ENCODE assay signal across 16 cellular contexts in genomic region chr18:9694952-9695495, GRCh38.
"Had no signal": no experiment of that assay in that cellular context is flagged by ENCODE, and none has a peak within 500 bp of the region (broad histone marks: within the 10 kb centered on the region; RNA-seq: fewer than 3 reads in every experiment).

No MANE protein-coding gene starts in this region.

- H3K27me3 ChIP-seq: heart left ventricle, transverse colon had no signal

- H3K9me3 ChIP-seq: heart left ventricle, transverse colon had no signal

- H3K4me3 ChIP-seq: coronary artery, heart left ventricle, transverse colon had no signal

- FAIRE-seq: frontal cortex, kidney had no signal

- H3K4me1 ChIP-seq: transverse colon had no signal

- ATAC-seq: heart left ventricle; left ventricle myocardium superior; stimulated activated memory B cell treated with anti-CD40 and anti-IgM and Interleukin-4, amounts not matched to agents 10 μg/mL and 1 μg/mL and 100 μg/mL, for 72 hours; WTC11 had no signal

- H3K36me3 ChIP-seq: heart left ventricle, transverse colon had no signal

- H3K27ac ChIP-seq: coronary artery, heart left ventricle, transverse colon had no signal

- DNase-seq: activated CD4-positive, alpha-beta T cell treated with anti-CD3 and anti-CD28 coated beads, Interleukin-2, amount 10 ng/mL, durations not matched to agents 7 days and 5 days; activated T-cell treated with anti-CD3 and anti-CD28 coated beads, Interleukin-2, amount 50 U/mL, for 1 hour; central memory CD4-positive, alpha-beta T cell; effector CD8-positive, alpha-beta T cell; heart left ventricle; kidney; left ventricle myocardium superior; transverse colon had no signal

- H3K4me3 Mint-ChIP-seq: activated CD4-positive, alpha-beta T cell treated with anti-CD3 and anti-CD28 coated beads, Interleukin-2, amount 10 ng/mL, durations not matched to agents 7 days and 5 days; activated naive CD4-positive, alpha-beta T cell treated with anti-CD3 and anti-CD28 coated beads, Interleukin-2, amount 50 U/mL, for 24 hours; mesothelial cell of epicardium; stimulated activated memory B cell treated with anti-CD40 and anti-IgM and Interleukin-4, amounts not matched to agents 10 μg/mL and 1 μg/mL and 100 μg/mL, for 72 hours; T-helper 1 cell treated with Interleukin-12 subunit alpha and Interleukin-12 subunit beta and Interleukin-4 antibody, amounts not matched to agents 30 μg/mL and 1 μg/mL, for 36 hours; WTC11 had no signal

- H3K4me1 Mint-ChIP-seq: activated naive CD4-positive, alpha-beta T cell treated with anti-CD3 and anti-CD28 coated beads, Interleukin-2, amount 50 U/mL, for 24 hours had no signal

- H3K27ac Mint-ChIP-seq: activated CD4-positive, alpha-beta T cell treated with anti-CD3 and anti-CD28 coated beads, Interleukin-2, amount 10 ng/mL, durations not matched to agents 7 days and 5 days; activated naive CD4-positive, alpha-beta T cell treated with anti-CD3 and anti-CD28 coated beads, Interleukin-2, amount 50 U/mL, for 24 hours; mesothelial cell of epicardium; progenitor cell of endocrine pancreas; stimulated activated memory B cell treated with anti-CD40 and anti-IgM and Interleukin-4, amounts not matched to agents 10 μg/mL and 1 μg/mL and 100 μg/mL, for 72 hours; T-helper 1 cell treated with Interleukin-12 subunit alpha and Interleukin-12 subunit beta and Interleukin-4 antibody, amounts not matched to agents 30 μg/mL and 1 μg/mL, for 36 hours; WTC11 had no signal

- H3K27me3 Mint-ChIP-seq: activated naive CD4-positive, alpha-beta T cell treated with anti-CD3 and anti-CD28 coated beads, Interleukin-2, amount 50 U/mL, for 24 hours; stimulated activated memory B cell treated with anti-CD40 and anti-IgM and Interleukin-4, amounts not matched to agents 10 μg/mL and 1 μg/mL and 100 μg/mL, for 72 hours had no signal

- H3K9me3 Mint-ChIP-seq: activated CD4-positive, alpha-beta T cell treated with anti-CD3 and anti-CD28 coated beads, Interleukin-2, amount 10 ng/mL, durations not matched to agents 7 days and 5 days; mesothelial cell of epicardium; stimulated activated memory B cell treated with anti-CD40 and anti-IgM and Interleukin-4, amounts not matched to agents 10 μg/mL and 1 μg/mL and 100 μg/mL, for 72 hours; T-helper 1 cell treated with Interleukin-12 subunit alpha and Interleukin-12 subunit beta and Interleukin-4 antibody, amounts not matched to agents 30 μg/mL and 1 μg/mL, for 36 hours; WTC11 had no signal
